Comparison of ENCODE assay signal across 19 cellular contexts in genomic region chr4:142355417-142355930, GRCh38.
DNase-seq lines count a peak whose midpoint lies in the region; ATAC-seq, FAIRE-seq and TF ChIP-seq lines count a peak whose summit lies in the region.
"Had no signal": no experiment of that assay in that cellular context is flagged by ENCODE, and none has a peak within 500 bp of the region (broad histone marks: within the 10 kb centered on the region; RNA-seq: fewer than 3 reads in every experiment).

No MANE protein-coding gene starts in this region.

- H3K27me3 ChIP-seq in pancreas: no peaks in the 10 kb centered on the region
- H3K27me3 ChIP-seq: heart left ventricle, Peyer's patch had no signal

- no peak for ATAC-seq in activated T-cell treated with anti-CD3 and anti-CD28 coated beads, Interleukin-2, amount 50 U/mL, for 72 hours (replicated peaks in 1 of 2)
- no peak for ATAC-seq in activated naive CD8-positive, alpha-beta T cell treated with anti-CD3 and anti-CD28 coated beads, Interleukin-2, amount 50 U/mL, for 24 hours
- peak in 3 of 4 donors; percentile 13 to 42 (median 39) for ATAC-seq in pancreas
- no peak for ATAC-seq in omental fat pad (ENCODE audit: low FRiP score)
- ATAC-seq: K562 had no signal

- no peaks in the 10 kb centered on the region for H3K9me3 ChIP-seq in pancreas
- H3K9me3 ChIP-seq: heart left ventricle, Peyer's patch had no signal

- H3K27ac Mint-ChIP-seq in activated T-cell treated with anti-CD3 and anti-CD28 coated beads, Interleukin-2, amount 50 U/mL, for 72 hours: peak overlapping the region; percentile 97
- H3K27ac Mint-ChIP-seq in HFFc6: peak overlapping the region; percentile 79
- peak overlapping the region; percentile 90 for H3K27ac Mint-ChIP-seq in activated naive CD8-positive, alpha-beta T cell treated with anti-CD3 and anti-CD28 coated beads, Interleukin-2, amount 50 U/mL, for 24 hours
- H3K27ac Mint-ChIP-seq: activated B cell treated with CpG ODN at 0.5 μM for 24 hours; dendritic cell treated with granulocyte-macrophage colony-stimulating factor and Interleukin-4, amounts not matched to agents 40 ng/mL and 50 ng/mL, for 4 days; memory B cell had no signal

- no peaks in the 10 kb centered on the region for H3K9me3 Mint-ChIP-seq in activated T-cell treated with anti-CD3 and anti-CD28 coated beads, Interleukin-2, amount 50 U/mL, for 72 hours
- no peaks in the 10 kb centered on the region for H3K9me3 Mint-ChIP-seq in HFFc6
- H3K9me3 Mint-ChIP-seq in activated naive CD8-positive, alpha-beta T cell treated with anti-CD3 and anti-CD28 coated beads, Interleukin-2, amount 50 U/mL, for 24 hours: no peaks in the 10 kb centered on the region
- H3K9me3 Mint-ChIP-seq: activated B cell treated with CpG ODN at 0.5 μM for 24 hours; dendritic cell treated with granulocyte-macrophage colony-stimulating factor and Interleukin-4, amounts not matched to agents 40 ng/mL and 50 ng/mL, for 4 days; memory B cell had no signal

- peak overlapping the region; percentile 79 to 82 for H3K4me3 Mint-ChIP-seq in activated T-cell treated with anti-CD3 and anti-CD28 coated beads, Interleukin-2, amount 50 U/mL, for 72 hours
- peak overlapping the region; percentile 62 for H3K4me3 Mint-ChIP-seq in HFFc6
- H3K4me3 Mint-ChIP-seq in activated naive CD8-positive, alpha-beta T cell treated with anti-CD3 and anti-CD28 coated beads, Interleukin-2, amount 50 U/mL, for 24 hours: peak overlapping the region; percentile 33
- H3K4me3 Mint-ChIP-seq: activated B cell treated with CpG ODN at 0.5 μM for 24 hours; dendritic cell treated with granulocyte-macrophage colony-stimulating factor and Interleukin-4, amounts not matched to agents 40 ng/mL and 50 ng/mL, for 4 days; memory B cell had no signal

- H3K27me3 Mint-ChIP-seq in activated T-cell treated with anti-CD3 and anti-CD28 coated beads, Interleukin-2, amount 50 U/mL, for 72 hours (ENCODE audit: low read depth): no peaks in the 10 kb centered on the region
- no peaks in the 10 kb centered on the region for H3K27me3 Mint-ChIP-seq in HFFc6 (ENCODE audit: insufficient read depth)
- H3K27me3 Mint-ChIP-seq in activated naive CD8-positive, alpha-beta T cell treated with anti-CD3 and anti-CD28 coated beads, Interleukin-2, amount 50 U/mL, for 24 hours: no peaks in the 10 kb centered on the region
- H3K27me3 Mint-ChIP-seq: activated B cell treated with CpG ODN at 0.5 μM for 24 hours; dendritic cell treated with granulocyte-macrophage colony-stimulating factor and Interleukin-4, amounts not matched to agents 40 ng/mL and 50 ng/mL, for 4 days; memory B cell had no signal

- no peak for DNase-seq in activated T-cell treated with anti-CD3 and anti-CD28 coated beads, Interleukin-2, amount 50 U/mL, for 72 hours
- DNase-seq in activated T-cell treated with anti-CD3 and anti-CD28 coated beads for 4 hours: no peak
- DNase-seq in HFFc6: no peak
- no peak for DNase-seq in activated naive CD8-positive, alpha-beta T cell treated with anti-CD3 and anti-CD28 coated beads, Interleukin-2, amount 50 U/mL, for 24 hours
- no peak for DNase-seq in pancreas
- no peak for DNase-seq in NCI-H1048 (lab: John Stamatoyannopoulos, UW)
- DNase-seq in DMS 273 treated with DMSO at 0.1 percent for 48 hours (lab: John Stamatoyannopoulos, UW): no peak
- DNase-seq in omental fat pad (ENCODE audit: low spot score): no peak
- DNase-seq: activated B cell treated with CpG ODN at 0.5 μM for 24 hours, heart left ventricle, NCI-H1105, NCI-H774, Peyer's patch, retina, SW 1271 had no signal

- intact Hi-C loops in pancreas (cut with DNase I): loop anchor here in 2 of 3 donors (10.0 kb wide), 2 partner anchors 349 to 369 kb away; no protein-coding TSS in a partner anchor

- peaks cover 7 to 23% (median 10%) of the 10 kb centered on the region in 3 donors for H3K4me1 ChIP-seq in pancreas

- WGBS in pancreas, 2 donors: 10 to 12% methylated on average over 1 of the region's 1 CpG

- no peaks in the 10 kb centered on the region for H3K36me3 ChIP-seq in pancreas
- H3K36me3 ChIP-seq: heart left ventricle, Peyer's patch had no signal

- peaks cover 0 to 3% of the 10 kb centered on the region in 2 donors for H3K36me3 Mint-ChIP-seq in activated T-cell treated with anti-CD3 and anti-CD28 coated beads, Interleukin-2, amount 50 U/mL, for 72 hours (ENCODE audit: insufficient read depth in 2 of 2)
- peaks cover 20% of the 10 kb centered on the region for H3K36me3 Mint-ChIP-seq in HFFc6 (ENCODE audit: low read depth)
- peaks cover 9% of the 10 kb centered on the region for H3K36me3 Mint-ChIP-seq in activated naive CD8-positive, alpha-beta T cell treated with anti-CD3 and anti-CD28 coated beads, Interleukin-2, amount 50 U/mL, for 24 hours (ENCODE audit: low read depth)
- H3K36me3 Mint-ChIP-seq: memory B cell had no signal

- no peak for FAIRE-seq in pancreas (lab: Jason Lieb, UNC)
- FAIRE-seq: D721Med, K562 had no signal

- TF ChIP-seq CTCF in HFFc6 (IDR thresholded peaks at IDR 0.05): no peak
- TF ChIP-seq CTCF in pancreas (IDR thresholded peaks at IDR 0.05): no peak
- TF ChIP-seq CTCF in omental fat pad (IDR thresholded peaks at IDR 0.05): no peak

- H3K27ac ChIP-seq in pancreas: peak overlapping the region in 1 of 4 donors; percentile 3

- H3K4me3 ChIP-seq in pancreas: no peak overlapping the region
- H3K4me3 ChIP-seq: heart left ventricle, K562, Peyer's patch had no signal

- peaks cover 100% of the 10 kb centered on the region for H3K4me1 Mint-ChIP-seq in activated T-cell treated with anti-CD3 and anti-CD28 coated beads, Interleukin-2, amount 50 U/mL, for 72 hours (ENCODE audit: low read depth)
- H3K4me1 Mint-ChIP-seq in HFFc6 (ENCODE audit: low read depth): peaks cover 85% of the 10 kb centered on the region
- peaks cover 94% of the 10 kb centered on the region for H3K4me1 Mint-ChIP-seq in activated naive CD8-positive, alpha-beta T cell treated with anti-CD3 and anti-CD28 coated beads, Interleukin-2, amount 50 U/mL, for 24 hours
- H3K4me1 Mint-ChIP-seq: memory B cell had no signal

Comparison
In these comparisons a context has a peak if more than half of its experiments do, and no peak if none do; other contexts are left out.
1. ATAC-seq: peak in pancreas (3 of 4); none in activated T-cell treated with anti-CD3 and anti-CD28 coated beads, Interleukin-2, amount 50 U/mL, for 72 hours (0 of 2), activated naive CD8-positive, alpha-beta T cell treated with anti-CD3 and anti-CD28 coated beads, Interleukin-2, amount 50 U/mL, for 24 hours (single experiment) and omental fat pad (single experiment).
2. Peak in every context shown above with its lines, with median percentiles within 50 percentile points of each other: H3K27ac Mint-ChIP-seq and H3K4me3 Mint-ChIP-seq.